Comparison of ENCODE assay signal across 8 cellular contexts in genomic region chr2:131105156-131105949, GRCh38. TPM values are rescaled to one million over a fixed set of nuclear protein-coding genes. Genes with fewer than 3 reads are reported as not detected.
A peak's percentile ranks its signal among the peaks of the same experiment; 100 is the strongest.
DNase-seq lines count a peak whose midpoint lies in the region; TF ChIP-seq lines count a peak whose summit lies in the region.

Gene PLEKHB2 (plus strand): TSS chr2:131105336. CDS start chr2:131120942, 15,606 bp downstream.

- no peak within 1 kb of the TSS for H2AK5ac ChIP-seq in H9 (ENCODE audit: insufficient read length, low read length)

- H4K20me1 ChIP-seq in H9 (ENCODE audit: control insufficient read depth, insufficient read depth, insufficient read length) = no peaks in the 10 kb centered on the region

- H3K36me3 ChIP-seq in parathyroid adenoma (ENCODE audit: control insufficient read depth, insufficient read depth, low read length) = no peaks in the 10 kb centered on the region
- H3K36me3 ChIP-seq in tibial artery = no peaks in the 10 kb centered on the region

- H2BK12ac ChIP-seq in H9 (ENCODE audit: insufficient read length, low read depth, low read length) = no peak within 1 kb of the TSS

- H3K4me3 ChIP-seq in GM08714 (ENCODE audit: low read length) (peak within 1 kb of the TSS; percentile 97), parathyroid adenoma (ENCODE audit: low read depth, low read length) (peak within 1 kb of the TSS; percentile 96), tibial artery (peak within 1 kb of the TSS; percentile 86 to 88)

- peak within 1 kb of the TSS; percentile 19 for H2BK5ac ChIP-seq in H9 (ENCODE audit: insufficient read length, low read length)

- H3K27me3 ChIP-seq in H9 (ENCODE audit: insufficient read depth, low read length) = no peaks in the 10 kb centered on the region
- H3K27me3 ChIP-seq in parathyroid adenoma (ENCODE audit: control insufficient read depth, insufficient read depth, low read length) = no peaks in the 10 kb centered on the region
- H3K27me3 ChIP-seq in tibial artery = no peaks in the 10 kb centered on the region

- no peak within 1 kb of the TSS for H3K23ac ChIP-seq in H9 (ENCODE audit: insufficient read length, low read depth, low read length)

- H4K91ac ChIP-seq in H9 (ENCODE audit: insufficient read length, low read depth, low read length) = no peak within 1 kb of the TSS

- peaks cover 8% of the 10 kb centered on the region for H3K79me1 ChIP-seq in H9 (ENCODE audit: insufficient read depth, low read depth, low read length, poor library complexity, severe bottlenecking)

- no peak within 1 kb of the TSS for H4K5ac ChIP-seq in H9 (ENCODE audit: insufficient read length, low read depth, low read length)

- TF ChIP-seq CTCF in H9 (conservative IDR thresholded peaks at IDR 0.05) (peak; percentile 49; the same call in 2 of the 3 replicates), parathyroid adenoma (IDR thresholded peaks at IDR 0.05) (peak; percentile 25), tibial artery (IDR thresholded peaks at IDR 0.05) (peak in 1 of 2 experiments; percentile 11)

- H3K4me1 Mint-ChIP-seq in H9 = peaks cover 24 to 27% of the 10 kb centered on the region in 2 experiments
- peaks cover 56% of the 10 kb centered on the region for H3K4me1 Mint-ChIP-seq in activated naive CD8-positive, alpha-beta T cell (ENCODE audit: low read depth)

- no peak within 1 kb of the TSS for H3K27ac ChIP-seq in H9 (ENCODE audit: insufficient read length, low read depth, low read length)
- peak within 1 kb of the TSS; percentile 93 for H3K27ac ChIP-seq in parathyroid adenoma
- peak within 1 kb of the TSS; percentile 90 to 91 for H3K27ac ChIP-seq in tibial artery

- H3K27me3 Mint-ChIP-seq in H9 (ENCODE audit: low read depth) = no peaks in the 10 kb centered on the region
- H3K27me3 Mint-ChIP-seq in activated naive CD8-positive, alpha-beta T cell = no peaks in the 10 kb centered on the region

- H3K4ac ChIP-seq in H9 (ENCODE audit: low read depth, low read length) = no peak within 1 kb of the TSS

- peaks cover 5 to 10% (median 9%) of the 10 kb centered on the region in 3 experiments; a peak in 6 of 7 replicates for H3K36me3 Mint-ChIP-seq in H9 (ENCODE audit: insufficient read depth in 1 of 3, low read depth in 3 of 3)
- H3K36me3 Mint-ChIP-seq in activated naive CD8-positive, alpha-beta T cell = peaks cover 5% of the 10 kb centered on the region

- peak within 1 kb of the TSS; percentile 75 for H3K9ac ChIP-seq in H9 (ENCODE audit: extremely low read depth, insufficient read length, low read length)
- peak within 1 kb of the TSS; percentile 78 for H3K9ac ChIP-seq in parathyroid adenoma

- no CpG with 5 or more reads among the region's 66 CpGs for WGBS in H9 (ENCODE audit: extremely low coverage, insufficient read length, low lambda C conversion rate)

- peak within 1 kb of the TSS; percentile 89 to 93 for H3K4me3 Mint-ChIP-seq in H9
- H3K4me3 Mint-ChIP-seq in activated naive CD8-positive, alpha-beta T cell = peak within 1 kb of the TSS; percentile 97

- peak within 1 kb of the TSS; percentile 67 for H3K18ac ChIP-seq in H9 (ENCODE audit: insufficient read length, low read depth, low read length)

- peak within 1 kb of the TSS; percentile 78 to 98 (median 93) for H3K27ac Mint-ChIP-seq in H9
- peak within 1 kb of the TSS; percentile 99 for H3K27ac Mint-ChIP-seq in activated naive CD8-positive, alpha-beta T cell

- H3K79me2 ChIP-seq in H9 (ENCODE audit: insufficient read depth, low read length) = peaks cover 34% of the 10 kb centered on the region; the same call in 1 of the 2 replicates
- H3K79me2 ChIP-seq in parathyroid adenoma = peaks cover 37% of the 10 kb centered on the region

- H2BK120ac ChIP-seq in H9 (ENCODE audit: low read depth, low read length, poor library complexity, severe bottlenecking) = no peak within 1 kb of the TSS

- intact Hi-C loops in head of caudate nucleus (cut with DNase I) = no loop called here
- intact Hi-C loops in tibial artery (cut with DNase I; ENCODE audit: low total_unique reads) = no loop called here

- no peak within 1 kb of the TSS for H3T11ph ChIP-seq in H9 (ENCODE audit: low read length)

- H3K9me3 Mint-ChIP-seq in H9 = no peaks in the 10 kb centered on the region
- H3K9me3 Mint-ChIP-seq in activated naive CD8-positive, alpha-beta T cell (ENCODE audit: low read depth) = no peaks in the 10 kb centered on the region

- no peak within 1 kb of the TSS for H2BK15ac ChIP-seq in H9 (ENCODE audit: low read depth, low read length)

- H3K9me3 ChIP-seq in H9 (ENCODE audit: control insufficient read depth, low read depth, low read length) (no peaks in the 10 kb centered on the region), parathyroid adenoma (ENCODE audit: control insufficient read depth, low read length) (no peaks in the 10 kb centered on the region), tibial artery (no peaks in the 10 kb centered on the region)

- H3K14ac ChIP-seq in H9 (ENCODE audit: insufficient read depth, low read length) = no peak within 1 kb of the TSS; the same call in 1 of the 2 replicates

- H2AFZ ChIP-seq in H9 (ENCODE audit: low read length) (peak within 1 kb of the TSS; percentile 98), parathyroid adenoma (peak within 1 kb of the TSS; percentile 91)

- H4K8ac ChIP-seq in H9 (replicated peaks; ENCODE audit: insufficient read length, low read depth, low read length) = no peak within 1 kb of the TSS

- DNase-seq in H9 (peak; percentile 93), M059J (ENCODE audit: low read depth) (peak; percentile 80), SKM-1 treated with dmso at 0.1 percent for 144 hours (lab: John Stamatoyannopoulos, UW; ENCODE audit: unreplicated experiment) (peak; percentile 86), head of caudate nucleus (peak; percentile 82 to 98 (median 94)), tibial artery (peak; percentile 87 to 95)

- peaks cover 9% of the 10 kb centered on the region; the same call in 1 of the 2 replicates for H3K4me1 ChIP-seq in H9 (ENCODE audit: insufficient read depth, low read length)
- H3K4me1 ChIP-seq in parathyroid adenoma = peaks cover 11% of the 10 kb centered on the region
- peaks cover 0 to 34% (median 20%) of the 10 kb centered on the region in 4 donors for H3K4me1 ChIP-seq in tibial artery

- H3K4me2 ChIP-seq in H9 (ENCODE audit: insufficient read depth, insufficient read length, low read length) (peak within 1 kb of the TSS; percentile 86), parathyroid adenoma (ENCODE audit: low read length) (peak within 1 kb of the TSS; percentile 86)

- H3K56ac ChIP-seq in H9 (ENCODE audit: insufficient read length, low read depth, low read length) = no peak within 1 kb of the TSS

- peaks cover 11% of the 10 kb centered on the region for H3K23me2 ChIP-seq in H9 (ENCODE audit: insufficient read length, low read depth, low read length, poor library complexity, severe bottlenecking)

- no peak within 1 kb of the TSS for H2BK20ac ChIP-seq in H9 (ENCODE audit: low read depth, low read length, poor library complexity, severe bottlenecking)

RNA-seq across cellular contexts. Expression of gene PLEKHB2, which starts in this region (rescaled TPM):
- total RNA-seq in H9 (2021) = 55.9 TPM in 2 replicates
- 116 and 139 TPM in 2 replicates for total RNA-seq in M059J (2014; rRNA removed; shearing (Covaris generic))
